In the genomic region with DNA sequence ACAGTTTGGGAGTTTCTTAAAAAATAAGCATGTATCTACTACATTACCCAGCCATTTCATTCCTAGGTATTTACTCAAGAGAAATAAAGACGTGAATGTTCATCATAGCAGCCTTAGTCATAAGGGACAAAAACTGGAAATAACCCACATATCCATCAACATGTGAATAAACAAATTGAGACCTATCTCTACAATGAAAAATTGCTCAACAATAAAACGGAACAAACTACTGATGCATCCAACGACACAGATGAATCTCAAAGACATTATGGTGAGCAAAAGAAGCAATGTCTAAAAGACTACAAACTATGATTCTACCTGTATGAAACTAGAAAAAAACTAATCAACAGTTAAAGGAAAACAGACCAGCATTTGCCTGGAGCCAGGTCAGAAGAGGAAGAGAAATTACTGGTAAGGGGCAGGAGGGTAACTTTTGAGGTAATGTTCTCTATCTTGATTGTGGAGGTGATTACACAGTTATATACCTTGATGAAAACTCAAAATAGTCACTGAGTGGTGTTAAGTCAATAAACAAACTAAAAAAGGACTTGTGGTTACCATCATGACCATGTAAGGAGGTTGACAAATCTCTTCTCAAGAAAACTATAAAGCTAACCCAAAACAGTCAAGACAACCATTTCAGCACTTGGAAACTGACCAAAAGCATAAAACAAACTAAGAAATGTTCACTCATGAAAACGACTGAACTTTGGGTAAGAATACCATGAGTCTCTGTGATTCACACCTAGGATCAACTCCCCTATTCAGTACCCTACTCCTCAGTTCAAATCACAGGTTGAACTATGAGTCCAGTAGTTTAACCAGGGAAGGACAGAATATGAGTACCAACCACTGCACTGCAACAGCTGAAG, we compare ENCODE assay signal across 9 cellular contexts. TPM values are rescaled to one million over a fixed set of nuclear protein-coding genes. Genes with fewer than 3 reads are reported as not detected.
DNase-seq lines count a peak whose midpoint lies in the region; ATAC-seq, FAIRE-seq and TF ChIP-seq lines count a peak whose summit lies in the region.
"Had no signal": no experiment of that assay in that cellular context is flagged by ENCODE, and none has a peak within 500 bp of the region (broad histone marks: within the 10 kb centered on the region; RNA-seq: fewer than 3 reads in every experiment).

No MANE protein-coding gene starts in this region.

- no peak for DNase-seq in HepG2 (ENCODE audit: low spot score)
- no peak for DNase-seq in right lobe of liver
- DNase-seq in LHCN-M2 (ENCODE audit: low read depth), result peak; percentile 83
- DNase-seq in endodermal cell, result no peak
- no peak for DNase-seq in upper lobe of right lung
- no peak for DNase-seq in LoVo (ENCODE audit: low spot score)

- H3K79me2 ChIP-seq in HepG2 (ENCODE audit: insufficient read depth, low read length), result peaks cover 89% of the 10 kb centered on the region

- peaks cover 54% of the 10 kb centered on the region for H3K36me3 Mint-ChIP-seq in endodermal cell (ENCODE audit: low read depth)

- in situ Hi-C loops in HepG2 (cut with HindIII; ENCODE audit: extremely low pct_ligation_motif_present, low pct_unique_long_range_greater_than_20kb), result no loop called here

- H3K36me3 ChIP-seq in HepG2 (replicated peaks in 1 of 2; ENCODE audit: control insufficient read depth in 1 of 2, insufficient read depth in 2 of 2, low read length in 2 of 2) (no peaks in the 10 kb centered on the region; a peak in 1 of 5 replicates), right lobe of liver (no peaks in the 10 kb centered on the region), endodermal cell (ENCODE audit: control insufficient read depth, insufficient read depth, low read length) (peaks cover 21% of the 10 kb centered on the region), upper lobe of right lung (no peaks in the 10 kb centered on the region)

- H3K27ac ChIP-seq in HepG2 (ENCODE audit: extremely low read length, insufficient read depth, low read length) (peak overlapping the region; percentile 21), right lobe of liver (no peak overlapping the region), endodermal cell (ENCODE audit: low read depth, low read length) (no peak overlapping the region), upper lobe of right lung (no peak overlapping the region)

- H3K9me3 Mint-ChIP-seq in endodermal cell, result peaks cover 29% of the 10 kb centered on the region

- peaks cover 46% of the 10 kb centered on the region for H3K4me1 ChIP-seq in HepG2 (ENCODE audit: insufficient read depth, low read length)
- H3K4me1 ChIP-seq in right lobe of liver, result peaks cover 0 to 6% (median 0%) of the 10 kb centered on the region in 4 donors
- H3K4me1 ChIP-seq in endodermal cell (ENCODE audit: control insufficient read depth, insufficient read depth, low read length), result no peaks in the 10 kb centered on the region
- peaks cover 11% of the 10 kb centered on the region for H3K4me1 ChIP-seq in upper lobe of right lung

- TF ChIP-seq CTCF in HepG2 (CRISPR knock-in tag; IDR thresholded peaks at IDR 0.05) (no peak), right lobe of liver (IDR thresholded peaks at IDR 0.05) (no peak), endodermal cell (conservative IDR thresholded peaks at IDR 0.05) (no peak), upper lobe of right lung (IDR thresholded peaks at IDR 0.05) (no peak)

- 70% methylated on average over 4 of the region's 4 CpGs for WGBS in HepG2 (ENCODE audit: low lambda C conversion rate)
- WGBS in right lobe of liver (ENCODE audit: insufficient coverage, low coverage, low lambda C conversion rate, missing lambda C conversion rate), result 12% methylated on average over 4 of the region's 4 CpGs
- WGBS in endodermal cell (ENCODE audit: insufficient coverage in 1 of 2, insufficient read length in 1 of 2), 2 experiments, result 90 to 97% methylated on average over 3 to 4 of the region's 4 CpGs

- peak; percentile 58; the same call in 2 of the 3 replicates for ATAC-seq in HepG2
- no peak for ATAC-seq in right lobe of liver
- peak; percentile 36 for ATAC-seq in upper lobe of right lung
- ATAC-seq in HG03196 (IDR thresholded peaks at IDR 0.05; ENCODE audit: unreplicated experiment), result no peak
- ATAC-seq in GM19023 (IDR thresholded peaks at IDR 0.05; ENCODE audit: unreplicated experiment), result no peak

- H3K4me2 ChIP-seq in HepG2 (ENCODE audit: low read depth, low read length), result no peak overlapping the region

- no TSS peak for BruUV-seq in HepG2 (replicated peaks; lab: Mats Ljungman, UMichigan)

- H3K4me1 Mint-ChIP-seq in endodermal cell, result no peaks in the 10 kb centered on the region

- no peak overlapping the region for H3K27ac Mint-ChIP-seq in endodermal cell

- CTCF ChIA-PET in HepG2 (lab: Yijun Ruan, JAX; ENCODE audit: low intra/inter-chr PET ratio, low total read pairs), result no interaction called here

- no peaks in the 10 kb centered on the region for H3K27me3 Mint-ChIP-seq in endodermal cell (ENCODE audit: insufficient read depth)

- no peaks in the 10 kb centered on the region for H3K27me3 ChIP-seq in HepG2 (ENCODE audit: control insufficient read depth in 1 of 2, insufficient read depth in 2 of 2, low read length in 2 of 2)
- H3K27me3 ChIP-seq in right lobe of liver, result no peaks in the 10 kb centered on the region
- H3K27me3 ChIP-seq in endodermal cell (ENCODE audit: control insufficient read depth, insufficient read depth, low read length, poor library complexity, severe bottlenecking), result no peaks in the 10 kb centered on the region
- H3K27me3 ChIP-seq in upper lobe of right lung, result no peaks in the 10 kb centered on the region

- H3K4me3 ChIP-seq in HepG2 (replicated peaks in 1 of 3; ENCODE audit: insufficient read depth in 1 of 3, low read depth in 2 of 3, low read length in 3 of 3) (no peak overlapping the region), right lobe of liver (no peak overlapping the region), endodermal cell (ENCODE audit: low read length) (peak overlapping the region; percentile 31), upper lobe of right lung (no peak overlapping the region)

- TF ChIP-seq RAD21 in HepG2 (CRISPR knock-in tag; IDR thresholded peaks at IDR 0.05), result no peak

- peaks cover 27% of the 10 kb centered on the region for H4K20me1 ChIP-seq in HepG2 (ENCODE audit: insufficient read depth, low read length)

- intact Hi-C loops in HepG2 (cut with micrococcal nuclease; ENCODE audit: unreplicated experiment), result no loop called here
- intact Hi-C loops in right lobe of liver (cut with DNase I), result no loop called here
- intact Hi-C loops in upper lobe of right lung (cut with DNase I), result no loop called here

- no peak overlapping the region for H2AFZ ChIP-seq in HepG2 (ENCODE audit: low read length)

- no peak for TF ChIP-seq EP300 in HepG2 (IDR thresholded peaks at IDR 0.05; ENCODE audit: low read depth in 2 of 2, low read length in 2 of 2)
- no peak for TF ChIP-seq EP300 in HepG2 (CRISPR knock-in tag; IDR thresholded peaks at IDR 0.05; ENCODE audit: borderline replicate concordance)

- H3K9ac ChIP-seq in HepG2 (ENCODE audit: insufficient read depth, low read depth, low read length), result no peak overlapping the region
- no peak overlapping the region for H3K9ac ChIP-seq in endodermal cell (ENCODE audit: extremely low read depth, low read length, poor library complexity, severe bottlenecking)

- H3K4me3 Mint-ChIP-seq in endodermal cell, result no peak overlapping the region

- TF ChIP-seq POLR2A in HepG2 (IDR thresholded peaks at IDR 0.05; ENCODE audit: insufficient read depth in 1 of 2, low read depth in 2 of 2, low read length in 2 of 2) (no peak), right lobe of liver (IDR thresholded peaks at IDR 0.05) (no peak)

- H3K9me3 ChIP-seq in HepG2 (ENCODE audit: low read length) (no peaks in the 10 kb centered on the region), right lobe of liver (no peaks in the 10 kb centered on the region), endodermal cell (ENCODE audit: control insufficient read depth, low read length) (peaks cover 50% of the 10 kb centered on the region), upper lobe of right lung (no peaks in the 10 kb centered on the region)

- POLR2A ChIA-PET in HepG2 (lab: Yijun Ruan, JAX), result interaction anchor here (1.9 kb wide), 1 partner anchor 10 kb away, joined by 9 read pairs; no protein-coding TSS in a partner anchor

- FAIRE-seq in HepG2 (lab: Jason Lieb, UNC), result no peak
- FAIRE-seq: G401.6 had no signal

RNA-seq across cellular contexts. Expression of gene UIMC1, which starts 10.4 kb away (rescaled TPM):
- total RNA-seq in HepG2 (2016; rRNA removed; fragmentation: Illumina TruSeq; extraction: Trizol) (32.7 and 37.5 TPM in 2 replicates), right lobe of liver (10 to 100 TPM in 4 of 6 experiments, 1 to 10 TPM in 2; 8.4 to 15.6 (median 13.0) TPM), LHCN-M2 (2014; rRNA removed) (22.2 and 24.6 TPM in 2 replicates), endodermal cell (10 to 100 TPM; 46.6 to 50.8 TPM), upper lobe of right lung (35.4 TPM)
- total RNA-seq in HepG2 (2016; cell fraction: cytosol; rRNA removed; fragmentation: Illumina TruSeq; extraction: Trizol; ENCODE audit: low read depth), result 42.0 and 51.6 TPM in 2 replicates
- 35.9 and 36.2 TPM in 2 replicates for total RNA-seq in HepG2 (2016; cell fraction: insoluble cytoplasmic fraction; rRNA removed; fragmentation: Illumina TruSeq; extraction: Trizol)
- 21.0 and 23.4 TPM in 2 replicates for total RNA-seq in HepG2 (2016; cell fraction: membrane; rRNA removed; fragmentation: Illumina TruSeq; extraction: Trizol)
- 45.6 and 50.9 TPM in 2 replicates for total RNA-seq in HepG2 (2016; cell fraction: nucleus; rRNA removed; fragmentation: Illumina TruSeq; extraction: Trizol)
- polyA plus RNA-seq in HepG2 (2011; rRNA removed), result 14.0 and 18.9 TPM in 2 replicates
- polyA plus RNA-seq in HepG2 (2011; cell fraction: cytosol; rRNA removed), result 9.7 and 11.8 TPM in 2 replicates
- polyA plus RNA-seq in HepG2 (2011; cell fraction: nucleus; rRNA removed), result 17.7 and 22.7 TPM in 2 replicates
- 22.9 and 28.6 TPM in 2 replicates for polyA plus RNA-seq in HepG2 (2012)
- polyA plus RNA-seq in HepG2 (2016; cell fraction: cytosol; fragmentation: Illumina TruSeq; extraction: Trizol; ENCODE audit: low read depth), result 8.5 and 9.2 TPM in 2 replicates
- polyA plus RNA-seq in HepG2 (2016; cell fraction: insoluble cytoplasmic fraction; fragmentation: Illumina TruSeq; extraction: Trizol; ENCODE audit: low read depth), result 38.8 and 40.5 TPM in 2 replicates
- 13.0 and 17.3 TPM in 2 replicates for polyA plus RNA-seq in HepG2 (2016; cell fraction: membrane; fragmentation: Illumina TruSeq; extraction: Trizol; ENCODE audit: low read depth)
- 55.9 and 65.1 TPM in 2 replicates for polyA plus RNA-seq in HepG2 (2016; cell fraction: nucleus; fragmentation: Illumina TruSeq; extraction: Trizol; ENCODE audit: insufficient read depth, low read depth)
- polyA minus RNA-seq in HepG2 (2011; rRNA and poly(A)+ RNA removed; ENCODE audit: low replicate concordance), result 7.7 and 16.1 TPM in 2 replicates
- polyA minus RNA-seq in HepG2 (2011; cell fraction: cytosol; rRNA and poly(A)+ RNA removed), result 13.8 and 16.4 TPM in 2 replicates
- polyA minus RNA-seq in HepG2 (2011; cell fraction: nucleus; rRNA and poly(A)+ RNA removed), result 46.1 and 49.6 TPM in 2 replicates
- polyA plus RNA-seq in LHCN-M2 (2012), result 13.8 TPM
- 26.2 TPM for polyA plus RNA-seq in endodermal cell (2013, experiment 1 of 2)
- polyA plus RNA-seq in endodermal cell (2013, experiment 2 of 2), result 25.2 TPM

RNA-seq across cellular contexts. Expression of gene ZNF346, which starts 26.4 kb away (rescaled TPM):
- total RNA-seq in HepG2 (2016; rRNA removed; fragmentation: Illumina TruSeq; extraction: Trizol) (19.4 and 20.1 TPM in 2 replicates), right lobe of liver (1 to 10 TPM; 5.3 to 7.4 (median 6.0) TPM), LHCN-M2 (2014; rRNA removed) (7.1 and 9.1 TPM in 2 replicates), endodermal cell (10 to 100 TPM; 25.4 to 38.6 TPM), upper lobe of right lung (12.9 TPM)
- 8.2 and 16.0 TPM in 2 replicates for total RNA-seq in HepG2 (2016; cell fraction: cytosol; rRNA removed; fragmentation: Illumina TruSeq; extraction: Trizol; ENCODE audit: low read depth)
- 19.4 and 20.5 TPM in 2 replicates for total RNA-seq in HepG2 (2016; cell fraction: insoluble cytoplasmic fraction; rRNA removed; fragmentation: Illumina TruSeq; extraction: Trizol)
- 13.5 and 15.4 TPM in 2 replicates for total RNA-seq in HepG2 (2016; cell fraction: membrane; rRNA removed; fragmentation: Illumina TruSeq; extraction: Trizol)
- 18.2 and 22.1 TPM in 2 replicates for total RNA-seq in HepG2 (2016; cell fraction: nucleus; rRNA removed; fragmentation: Illumina TruSeq; extraction: Trizol)
- 8.3 and 8.6 TPM in 2 replicates for polyA plus RNA-seq in HepG2 (2011; rRNA removed)
- 5.6 and 7.0 TPM in 2 replicates for polyA plus RNA-seq in HepG2 (2011; cell fraction: cytosol; rRNA removed)
- polyA plus RNA-seq in HepG2 (2011; cell fraction: nucleus; rRNA removed), result 16.4 and 16.8 TPM in 2 replicates
- 7.4 and 8.5 TPM in 2 replicates for polyA plus RNA-seq in HepG2 (2012)
- polyA plus RNA-seq in HepG2 (2016; cell fraction: cytosol; fragmentation: Illumina TruSeq; extraction: Trizol; ENCODE audit: low read depth), result 3.3 and 3.4 TPM in 2 replicates
- polyA plus RNA-seq in HepG2 (2016; cell fraction: insoluble cytoplasmic fraction; fragmentation: Illumina TruSeq; extraction: Trizol; ENCODE audit: low read depth), result 20.8 and 23.3 TPM in 2 replicates
- polyA plus RNA-seq in HepG2 (2016; cell fraction: membrane; fragmentation: Illumina TruSeq; extraction: Trizol; ENCODE audit: low read depth), result 8.4 and 8.7 TPM in 2 replicates
- polyA plus RNA-seq in HepG2 (2016; cell fraction: nucleus; fragmentation: Illumina TruSeq; extraction: Trizol; ENCODE audit: insufficient read depth, low read depth), result 21.0 and 22.3 TPM in 2 replicates
- polyA minus RNA-seq in HepG2 (2011; rRNA and poly(A)+ RNA removed; ENCODE audit: low replicate concordance), result 14.6 and 34.4 TPM in 2 replicates
- 5.1 and 5.7 TPM in 2 replicates for polyA minus RNA-seq in HepG2 (2011; cell fraction: cytosol; rRNA and poly(A)+ RNA removed)
- polyA minus RNA-seq in HepG2 (2011; cell fraction: nucleus; rRNA and poly(A)+ RNA removed), result 20.9 and 25.0 TPM in 2 replicates
- 7.9 TPM for polyA plus RNA-seq in LHCN-M2 (2012)
- 25.8 TPM for polyA plus RNA-seq in endodermal cell (2013, experiment 1 of 2)
- 28.3 TPM for polyA plus RNA-seq in endodermal cell (2013, experiment 2 of 2)

Comparison
In these comparisons a context has a peak if more than half of its experiments do, and no peak if none do; other contexts are left out.
1. ATAC-seq: peak in HepG2 (single experiment) and upper lobe of right lung (single experiment); none in right lobe of liver (0 of 4), HG03196 (single experiment) and GM19023 (single experiment).